ENCODE assay signal across 24 cellular contexts in genomic region chr10:59273453-59273852, GRCh38.
"Had no signal": no experiment of that assay in that cellular context is flagged by ENCODE, and none has a peak within 500 bp of the region (broad histone marks: within the 10 kb centered on the region; RNA-seq: fewer than 3 reads in every experiment).

No MANE protein-coding gene starts in this region.

- DNase-seq: activated CD4-positive, alpha-beta T cell treated with anti-CD3 and anti-CD28 coated beads, Interleukin-2, amount 10 ng/mL, durations not matched to agents 7 days and 5 days; activated CD4-positive, CD25-positive, alpha-beta regulatory T cell treated with anti-CD3 and anti-CD28 coated beads, Interleukin-2, amount 50 U/mL, for 72 hours; activated CD8-positive, alpha-beta memory T cell treated with anti-CD3 and anti-CD28 coated beads, Interleukin-2, amount 10 ng/mL, durations not matched to agents 7 days and 5 days; activated CD8-positive, alpha-beta T cell treated with anti-CD3 and anti-CD28 coated beads for 36 hours; activated naive CD4-positive, alpha-beta T cell treated with anti-CD3 and anti-CD28 coated beads for 36 hours; activated T-cell treated with anti-CD3 and anti-CD28 coated beads for 4 hours; amygdala; caudate nucleus; colonic mucosa; heart right ventricle; left lung; naive thymus-derived CD8-positive, alpha-beta T cell; stimulated activated CD4-positive, alpha-beta T cell treated with anti-CD3 and anti-CD28 coated beads, Interleukin-1b, Interleukin-23, amount 100 ng/mL, for 48 hours; stomach; T-helper 1 cell; WERI-Rb-1 had no signal

- H3K36me3 Mint-ChIP-seq: activated CD8-positive, alpha-beta memory T cell treated with anti-CD3 and anti-CD28 coated beads, Interleukin-2, amount 10 ng/mL, durations not matched to agents 7 days and 5 days; naive thymus-derived CD8-positive, alpha-beta T cell had no signal

- H3K36me3 ChIP-seq: colonic mucosa, left lung, WERI-Rb-1 had no signal

- H3K9me3 ChIP-seq: colonic mucosa, esophagus muscularis mucosa, heart right ventricle, left lung, prostate gland, right atrium auricular region, stomach, thoracic aorta, vagina had no signal

- H3K27me3 ChIP-seq: colonic mucosa, esophagus muscularis mucosa, heart right ventricle, left lung, right atrium auricular region, stomach, vagina had no signal

- H3K4me3 ChIP-seq: colonic mucosa, esophagus muscularis mucosa, heart right ventricle, left lung, prostate gland, right atrium auricular region, skin epidermis, stomach, thoracic aorta, vagina had no signal

- H3K4me3 Mint-ChIP-seq: activated CD4-positive, alpha-beta T cell treated with anti-CD3 and anti-CD28 coated beads, Interleukin-2, amount 10 ng/mL, durations not matched to agents 7 days and 5 days; activated CD8-positive, alpha-beta memory T cell treated with anti-CD3 and anti-CD28 coated beads, Interleukin-2, amount 10 ng/mL, durations not matched to agents 7 days and 5 days; activated CD8-positive, alpha-beta T cell treated with anti-CD3 and anti-CD28 coated beads for 36 hours; activated naive CD4-positive, alpha-beta T cell treated with anti-CD3 and anti-CD28 coated beads for 36 hours; naive thymus-derived CD8-positive, alpha-beta T cell; type B pancreatic cell had no signal

- H3K4me1 Mint-ChIP-seq: activated CD4-positive, alpha-beta T cell treated with anti-CD3 and anti-CD28 coated beads, Interleukin-2, amount 10 ng/mL, durations not matched to agents 7 days and 5 days; activated CD8-positive, alpha-beta memory T cell treated with anti-CD3 and anti-CD28 coated beads, Interleukin-2, amount 10 ng/mL, durations not matched to agents 7 days and 5 days; naive thymus-derived CD8-positive, alpha-beta T cell had no signal

- H3K9me3 Mint-ChIP-seq: activated CD4-positive, alpha-beta T cell treated with anti-CD3 and anti-CD28 coated beads, Interleukin-2, amount 10 ng/mL, durations not matched to agents 7 days and 5 days; activated CD8-positive, alpha-beta T cell treated with anti-CD3 and anti-CD28 coated beads for 36 hours; activated naive CD4-positive, alpha-beta T cell treated with anti-CD3 and anti-CD28 coated beads for 36 hours; type B pancreatic cell had no signal

- H3K27ac ChIP-seq: colonic mucosa, esophagus muscularis mucosa, heart right ventricle, left lung, right atrium auricular region, skin epidermis, stomach, thoracic aorta, vagina, WERI-Rb-1 had no signal

- H3K4me1 ChIP-seq: colonic mucosa, left lung, right atrium auricular region, stomach, vagina had no signal

- H3K27me3 Mint-ChIP-seq: activated CD4-positive, alpha-beta T cell treated with anti-CD3 and anti-CD28 coated beads, Interleukin-2, amount 10 ng/mL, durations not matched to agents 7 days and 5 days; activated CD8-positive, alpha-beta memory T cell treated with anti-CD3 and anti-CD28 coated beads, Interleukin-2, amount 10 ng/mL, durations not matched to agents 7 days and 5 days; activated CD8-positive, alpha-beta T cell treated with anti-CD3 and anti-CD28 coated beads for 36 hours; naive thymus-derived CD8-positive, alpha-beta T cell; type B pancreatic cell had no signal

- FAIRE-seq: TTC549 had no signal

- H3K27ac Mint-ChIP-seq: activated CD4-positive, alpha-beta T cell treated with anti-CD3 and anti-CD28 coated beads, Interleukin-2, amount 10 ng/mL, durations not matched to agents 7 days and 5 days; activated CD8-positive, alpha-beta memory T cell treated with anti-CD3 and anti-CD28 coated beads, Interleukin-2, amount 10 ng/mL, durations not matched to agents 7 days and 5 days; activated CD8-positive, alpha-beta T cell treated with anti-CD3 and anti-CD28 coated beads for 36 hours; activated naive CD4-positive, alpha-beta T cell treated with anti-CD3 and anti-CD28 coated beads for 36 hours; naive thymus-derived CD8-positive, alpha-beta T cell; type B pancreatic cell had no signal

- ATAC-seq: activated CD8-positive, alpha-beta memory T cell treated with anti-CD3 and anti-CD28 coated beads, Interleukin-2, amount 10 ng/mL, durations not matched to agents 7 days and 5 days; activated CD8-positive, alpha-beta T cell treated with anti-CD3 and anti-CD28 coated beads for 36 hours; heart right ventricle; left lung; naive thymus-derived CD8-positive, alpha-beta T cell had no signal
